In genomic region chr11:34916014-34916809, GRCh38 we compare ENCODE assay signal across 8 cellular contexts. TPM values are rescaled to one million over a fixed set of nuclear protein-coding genes. Genes with fewer than 3 reads are reported as not detected.
DNase-seq lines count a peak whose midpoint lies in the region; ATAC-seq and TF ChIP-seq lines count a peak whose summit lies in the region.

Gene APIP, minus strand, starts transcription at chr11:34916379. Its CDS starts 95 bp downstream, at chr11:34916284.
Gene PDHX, plus strand, starts transcription at chr11:34916618. Its CDS starts 38 bp downstream, at chr11:34916656.

- peak in 1 of 2 donors; percentile 95 for TF ChIP-seq POLR2A in vagina (IDR thresholded peaks at IDR 0.05)

- H3K27ac ChIP-seq in rectal smooth muscle tissue (ENCODE audit: low read depth, low read length) (peak within 1 kb of the TSS; percentile 96), vagina (peak within 1 kb of the TSS; percentile 93)

- TF ChIP-seq CTCF in astrocyte of the cerebellum (IDR thresholded peaks at IDR 0.05; ENCODE audit: low read depth, low read length, missing control alignments) (no peak), vagina (IDR thresholded peaks at IDR 0.05) (no peak)

- peak within 1 kb of the TSS; percentile 97 for H3K9ac ChIP-seq in rectal smooth muscle tissue (ENCODE audit: low read length)

- peak; percentile 98 to 99 for DNase-seq in NCI-H2081 (lab: John Stamatoyannopoulos, UW)
- peak; percentile 97 for DNase-seq in T-helper 9 cell
- peak; percentile 98 for DNase-seq in astrocyte of the cerebellum (ENCODE audit: low read depth)
- DNase-seq in hepatic stellate cell (ENCODE audit: low spot score): peak; percentile 92
- peak; percentile 97 to 98 for DNase-seq in vagina (ENCODE audit: extremely low spot score in 2 of 2)

- peak within 1 kb of the TSS; percentile 84 for H3K4me3 ChIP-seq in astrocyte of the cerebellum (ENCODE audit: low read depth, low read length)
- peak within 1 kb of the TSS; percentile 99 for H3K4me3 ChIP-seq in rectal smooth muscle tissue (ENCODE audit: low read length)
- peak within 1 kb of the TSS; percentile 70 to 78 for H3K4me3 ChIP-seq in vagina

- ATAC-seq in GM18517 (IDR thresholded peaks at IDR 0.05; ENCODE audit: unreplicated experiment): peak; percentile 90
- ATAC-seq in HG03039 (IDR thresholded peaks at IDR 0.05; ENCODE audit: unreplicated experiment): peak; percentile 84

- H3K36me3 ChIP-seq in rectal smooth muscle tissue (ENCODE audit: control insufficient read depth, insufficient read depth, low read length): no peaks in the 10 kb centered on the region
- no peaks in the 10 kb centered on the region for H3K36me3 ChIP-seq in vagina

- intact Hi-C loops in vagina (cut with DNase I): no loop called here

- H3K4me1 ChIP-seq in rectal smooth muscle tissue (ENCODE audit: control insufficient read depth, insufficient read depth, low read length) (peaks cover 9% of the 10 kb centered on the region), vagina (peaks cover 35% of the 10 kb centered on the region)

- in situ Hi-C loops in astrocyte of the cerebellum (cut with HindIII; ENCODE audit: low sequenced_read_pairs): no loop called here

- H3K9me3 ChIP-seq in vagina: no peaks in the 10 kb centered on the region

- H3K27me3 ChIP-seq in rectal smooth muscle tissue (ENCODE audit: control insufficient read depth, insufficient read depth, low read length) (no peaks in the 10 kb centered on the region), vagina (no peaks in the 10 kb centered on the region)

RNA-seq across cellular contexts. Expression of gene APIP, which starts in this region (rescaled TPM):
- total RNA-seq in vagina: 14.7 TPM

RNA-seq across cellular contexts. Expression of gene PDHX, which starts in this region (rescaled TPM):
- total RNA-seq in vagina: 15.0 TPM

Comparison
In these comparisons a context has a peak if more than half of its experiments do, and no peak if none do; other contexts are left out.
1. Peak in every context shown above with its lines: DNase-seq, ATAC-seq, H3K4me3 ChIP-seq and H3K27ac ChIP-seq.